In the genomic region with DNA sequence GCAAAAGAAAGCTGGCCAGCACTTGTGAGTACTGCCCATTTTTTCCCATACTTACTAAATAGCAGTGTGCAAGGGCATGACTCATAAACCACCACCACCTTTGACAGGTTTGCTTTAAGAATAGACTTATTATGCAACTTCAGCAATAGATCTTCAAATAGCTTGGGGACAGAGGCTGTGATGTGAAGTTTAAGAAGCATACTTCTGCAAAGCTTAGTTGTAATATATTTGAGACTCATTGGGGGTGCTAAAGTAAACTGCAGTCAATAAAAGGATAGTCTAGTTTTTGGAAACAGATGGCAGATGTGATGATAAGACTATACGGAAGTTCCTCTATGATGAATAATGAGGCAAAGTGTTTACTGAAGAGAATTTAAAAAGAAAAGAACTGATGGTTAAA, we compare ENCODE assay signal across 12 cellular contexts.
A peak's percentile ranks its signal among the peaks of the same experiment; 100 is the strongest.
DNase-seq lines count a peak whose midpoint lies in the region; ATAC-seq, FAIRE-seq and TF ChIP-seq lines count a peak whose summit lies in the region.
"Had no signal": no experiment of that assay in that cellular context is flagged by ENCODE, and none has a peak within 500 bp of the region (broad histone marks: within the 10 kb centered on the region; RNA-seq: fewer than 3 reads in every experiment).

No MANE protein-coding gene starts in this region.

- DNase-seq in HL-60 (ENCODE audit: low read depth in 1 of 2, low spot score in 1 of 2) = peak; percentile 34 to 52
- peak; percentile 77 for DNase-seq in OCI-M1 (lab: John Stamatoyannopoulos, UW)
- DNase-seq in bronchial epithelial cell (ENCODE audit: low read depth) = peak; percentile 94
- DNase-seq in renal cortical epithelial cell (ENCODE audit: low read depth) = peak; percentile 83
- no peak for DNase-seq in activated T-cell treated with anti-CD3 and anti-CD28 coated beads, Interleukin-2, amount 50 U/mL, for 72 hours
- DNase-seq in HAP-1 (ENCODE audit: low spot score in 2 of 2) = no peak
- DNase-seq: activated B cell treated with CpG ODN at 0.5 μM for 24 hours; activated T-cell treated with anti-CD3 and anti-CD28 coated beads, Interleukin-2, amount 50 U/mL, for 4 hours; Peyer's patch; substantia nigra had no signal

- H3K9me3 Mint-ChIP-seq in activated T-cell treated with anti-CD3 and anti-CD28 coated beads, Interleukin-2, amount 50 U/mL, for 72 hours = no peaks in the 10 kb centered on the region
- H3K9me3 Mint-ChIP-seq: activated T-cell treated with anti-CD3 and anti-CD28 coated beads, Interleukin-2, amount 50 U/mL, for 4 hours had no signal

- no peak overlapping the region for H3K27ac Mint-ChIP-seq in activated T-cell treated with anti-CD3 and anti-CD28 coated beads, Interleukin-2, amount 50 U/mL, for 72 hours
- H3K27ac Mint-ChIP-seq: activated B cell treated with CpG ODN at 0.5 μM for 24 hours, IgD-negative memory B cell had no signal

- no peaks in the 10 kb centered on the region for H3K4me1 ChIP-seq in HAP-1
- H3K4me1 ChIP-seq: Peyer's patch had no signal

- in situ Hi-C loops in HAP-1 (cut with MboI; ENCODE audit: low sequenced_read_pairs) = no loop called here

- H3K4me1 Mint-ChIP-seq in activated T-cell treated with anti-CD3 and anti-CD28 coated beads, Interleukin-2, amount 50 U/mL, for 72 hours (ENCODE audit: low read depth) = no peaks in the 10 kb centered on the region
- H3K4me1 Mint-ChIP-seq: activated B cell treated with CpG ODN at 0.5 μM for 24 hours, IgD-negative memory B cell had no signal

- FAIRE-seq in bronchial epithelial cell (lab: Jason Lieb, UNC) = no peak

- no peaks in the 10 kb centered on the region for H3K36me3 Mint-ChIP-seq in activated T-cell treated with anti-CD3 and anti-CD28 coated beads, Interleukin-2, amount 50 U/mL, for 72 hours (ENCODE audit: insufficient read depth in 2 of 2)
- H3K36me3 Mint-ChIP-seq: IgD-negative memory B cell had no signal

- H3K27me3 Mint-ChIP-seq in activated T-cell treated with anti-CD3 and anti-CD28 coated beads, Interleukin-2, amount 50 U/mL, for 72 hours (ENCODE audit: low read depth) = no peaks in the 10 kb centered on the region
- H3K27me3 Mint-ChIP-seq: activated B cell treated with CpG ODN at 0.5 μM for 24 hours, IgD-negative memory B cell had no signal

- ATAC-seq in HG03469 (IDR thresholded peaks at IDR 0.05; ENCODE audit: unreplicated experiment) = no peak
- ATAC-seq in activated T-cell treated with anti-CD3 and anti-CD28 coated beads, Interleukin-2, amount 50 U/mL, for 72 hours (replicated peaks in 1 of 2) = no peak
- ATAC-seq: activated T-cell treated with anti-CD3 and anti-CD28 coated beads, Interleukin-2, amount 50 U/mL, for 4 hours had no signal

- no peaks in the 10 kb centered on the region for H3K9me3 ChIP-seq in HAP-1
- H3K9me3 ChIP-seq: Peyer's patch had no signal

- TF ChIP-seq CTCF in HL-60 (IDR thresholded peaks at IDR 0.05; ENCODE audit: insufficient read depth, low read length) (no peak), bronchial epithelial cell (IDR thresholded peaks at IDR 0.05; ENCODE audit: insufficient read depth, low read length, severe bottlenecking) (no peak)

- no peak overlapping the region for H3K4me3 ChIP-seq in HL-60 (replicated peaks; ENCODE audit: insufficient read depth, low read length)
- H3K4me3 ChIP-seq in bronchial epithelial cell (ENCODE audit: low read depth, low read length) = no peak overlapping the region
- no peak overlapping the region for H3K4me3 ChIP-seq in HAP-1
- H3K4me3 ChIP-seq: Peyer's patch had no signal

- H3K27me3 ChIP-seq in HL-60 (ENCODE audit: insufficient read depth, poor library complexity, severe bottlenecking) (no peaks in the 10 kb centered on the region), bronchial epithelial cell (ENCODE audit: control insufficient read depth, insufficient read depth, low read length) (no peaks in the 10 kb centered on the region), HAP-1 (ENCODE audit: low read depth) (no peaks in the 10 kb centered on the region)
- H3K27me3 ChIP-seq: Peyer's patch had no signal

- no peak overlapping the region for H3K4me3 Mint-ChIP-seq in activated T-cell treated with anti-CD3 and anti-CD28 coated beads, Interleukin-2, amount 50 U/mL, for 72 hours
- H3K4me3 Mint-ChIP-seq: activated B cell treated with CpG ODN at 0.5 μM for 24 hours; activated T-cell treated with anti-CD3 and anti-CD28 coated beads, Interleukin-2, amount 50 U/mL, for 4 hours; IgD-negative memory B cell had no signal

- no peak overlapping the region for H3K27ac ChIP-seq in HL-60 (replicated peaks)
- H3K27ac ChIP-seq: Peyer's patch had no signal

- H3K36me3 ChIP-seq in bronchial epithelial cell (ENCODE audit: control insufficient read depth, insufficient read depth, low read length) = no peaks in the 10 kb centered on the region
- no peaks in the 10 kb centered on the region for H3K36me3 ChIP-seq in HAP-1 (replicated peaks)
- H3K36me3 ChIP-seq: Peyer's patch had no signal

Comparison
In these comparisons a context has a peak if more than half of its experiments do, and no peak if none do; other contexts are left out.
1. DNase-seq: peak in HL-60 (2 of 2), OCI-M1 (single experiment), bronchial epithelial cell (single experiment) and renal cortical epithelial cell (single experiment); none in activated T-cell treated with anti-CD3 and anti-CD28 coated beads, Interleukin-2, amount 50 U/mL, for 72 hours (0 of 2) and HAP-1 (0 of 2).